In genomic region chr2:139427164-139427563, GRCh38 we compare ENCODE assay signal across 24 cellular contexts.
"Had no signal": no experiment of that assay in that cellular context is flagged by ENCODE, and none has a peak within 500 bp of the region (broad histone marks: within the 10 kb centered on the region; RNA-seq: fewer than 3 reads in every experiment).

No MANE protein-coding gene starts in this region.

- H3K9me3 ChIP-seq: gastrocnemius medialis, lower lobe of right lung, prostate gland, sigmoid colon, tibial artery had no signal

- H3K36me3 Mint-ChIP-seq: immature natural killer cell; naive thymus-derived CD8-positive, alpha-beta T cell; stimulated activated effector memory CD8-positive, alpha-beta T cell treated with anti-CD3 and anti-CD28 coated beads, Interleukin-12 subunit alpha, Interleukin-12 subunit beta, amount 100 ng/mL, for 72 hours; type B pancreatic cell had no signal

- H3K4me1 Mint-ChIP-seq: immature natural killer cell; naive thymus-derived CD8-positive, alpha-beta T cell; nephron progenitor cell; stimulated activated effector memory CD8-positive, alpha-beta T cell treated with anti-CD3 and anti-CD28 coated beads, Interleukin-12 subunit alpha, Interleukin-12 subunit beta, amount 100 ng/mL, for 72 hours had no signal

- H3K9me3 Mint-ChIP-seq: nephron progenitor cell, type B pancreatic cell had no signal

- DNase-seq: cortex of kidney; effector memory CD8-positive, alpha-beta T cell; foreskin fibroblast; gastrocnemius medialis; head of caudate nucleus; immature natural killer cell; left ventricle myocardium superior; lower lobe of right lung; naive thymus-derived CD8-positive, alpha-beta T cell; nephron progenitor cell; nucleus accumbens; right cardiac atrium; sigmoid colon; stimulated activated CD4-positive, alpha-beta T cell treated with anti-CD3 and anti-CD28 coated beads, Interleukin-2, amount 100 ng/mL, for 24 hours; stimulated activated CD4-positive, alpha-beta T cell treated with anti-CD3 and anti-CD28 coated beads, Interleukin-4, amount 100 ng/mL, for 24 hours; stimulated activated naive CD4-positive, alpha-beta T cell treated with Interleukin-2 at 50 U/mL for 16 hours; stomach; tibial artery had no signal

- H3K4me3 ChIP-seq: gastrocnemius medialis, lower lobe of right lung, prostate gland, sigmoid colon, stomach, tibial artery had no signal

- ATAC-seq: effector memory CD8-positive, alpha-beta T cell; esophagus mucosa; gastrocnemius medialis; left ventricle myocardium superior; lower lobe of right lung; naive thymus-derived CD8-positive, alpha-beta T cell; right cardiac atrium; stimulated activated effector memory CD8-positive, alpha-beta T cell treated with anti-CD3 and anti-CD28 coated beads, Interleukin-12 subunit alpha, Interleukin-12 subunit beta, amount 100 ng/mL, for 72 hours had no signal

- H3K27me3 ChIP-seq: gastrocnemius medialis, sigmoid colon, stomach, tibial artery had no signal

- H3K27me3 Mint-ChIP-seq: effector memory CD8-positive, alpha-beta T cell; naive thymus-derived CD8-positive, alpha-beta T cell; type B pancreatic cell had no signal

- FAIRE-seq: keratinocyte had no signal

- H3K36me3 ChIP-seq: gastrocnemius medialis, lower lobe of right lung, prostate gland, sigmoid colon, stomach, tibial artery had no signal

- H3K27ac ChIP-seq: epithelial cell of prostate, gastrocnemius medialis, lower lobe of right lung, prostate gland, sigmoid colon, stomach, tibial artery had no signal

- H3K4me3 Mint-ChIP-seq: effector memory CD8-positive, alpha-beta T cell; immature natural killer cell; naive thymus-derived CD8-positive, alpha-beta T cell; nephron progenitor cell; stimulated activated effector memory CD8-positive, alpha-beta T cell treated with anti-CD3 and anti-CD28 coated beads, Interleukin-12 subunit alpha, Interleukin-12 subunit beta, amount 100 ng/mL, for 72 hours; type B pancreatic cell had no signal

- H3K27ac Mint-ChIP-seq: effector memory CD8-positive, alpha-beta T cell; immature natural killer cell; naive thymus-derived CD8-positive, alpha-beta T cell; nephron progenitor cell; stimulated activated effector memory CD8-positive, alpha-beta T cell treated with anti-CD3 and anti-CD28 coated beads, Interleukin-12 subunit alpha, Interleukin-12 subunit beta, amount 100 ng/mL, for 72 hours; type B pancreatic cell had no signal

- H3K4me1 ChIP-seq: gastrocnemius medialis, lower lobe of right lung, prostate gland, sigmoid colon, stomach, tibial artery had no signal
